ENCODE assay signal across 1 cellular context in genomic region chr12:15688202-15688736, GRCh38.
TF ChIP-seq lines count a peak whose summit lies in the region.

No MANE protein-coding gene starts in this region.

TF ChIP-seq in HCT116, 20 proteins besides CTCF, POLR2A, EP300 and RAD21 (continued from another document):
- TF ChIP-seq ATF3 (IDR thresholded peaks at IDR 0.05) = no peak; the same call in 1 of the 2 replicates
TF ChIP-seq in HCT116: peak in this region for 12.
